In genomic region chr10:6520138-6520537, GRCh38 we compare ENCODE assay signal across 23 cellular contexts. TPM values are rescaled to one million over a fixed set of nuclear protein-coding genes. Genes with fewer than 3 reads are reported as not detected.
DNase-seq lines count a peak whose midpoint lies in the region; ATAC-seq and TF ChIP-seq lines count a peak whose summit lies in the region.
"Had no signal": no experiment of that assay in that cellular context is flagged by ENCODE, and none has a peak within 500 bp of the region (broad histone marks: within the 10 kb centered on the region; RNA-seq: fewer than 3 reads in every experiment).

No MANE protein-coding gene starts in this region.

- POLR2A ChIA-PET in CD4-positive, alpha-beta T cell (lab: Charles Lee), result interaction anchor here (0.9 to 2.4 kb wide), 3 partner anchors 10 to 46 kb away, joined by 3 to 9 read pairs (median 3); no protein-coding TSS in a partner anchor
- POLR2A ChIA-PET in naive thymus-derived CD4-positive, alpha-beta T cell (lab: Charles Lee), result interaction anchor here (0.7 to 5.4 kb wide), 7 partner anchors 10 to 71 kb away, joined by 3 to 42 read pairs (median 4); no protein-coding TSS in a partner anchor
- POLR2A ChIA-PET in activated CD4-positive, alpha-beta memory T cell treated with anti-CD3 and anti-CD28 coated beads for 36 hours (lab: Charles Lee), result interaction anchor here (1.0 to 2.3 kb wide), 2 partner anchors 10 to 17 kb away, joined by 3 to 10 read pairs; no protein-coding TSS in a partner anchor

- peaks cover 50% of the 10 kb centered on the region for H3K36me3 Mint-ChIP-seq in T-helper 2 cell treated with Interferon-gamma antibody and Interleukin-4, amounts not matched to agents 5 μg/mL and 100 μg/mL, for 36 hours (ENCODE audit: low read depth)
- H3K36me3 Mint-ChIP-seq in CD4-positive, alpha-beta T cell (ENCODE audit: low read depth), result peaks cover 58% of the 10 kb centered on the region
- H3K36me3 Mint-ChIP-seq in activated T-helper 17 cell treated with anti-CD3 and anti-CD28 coated beads, Interleukin-2, amount 50 U/mL, for 72 hours (ENCODE audit: low read depth), result peaks cover 49% of the 10 kb centered on the region
- H3K36me3 Mint-ChIP-seq in naive thymus-derived CD4-positive, alpha-beta T cell, result peaks cover 5 to 35% (median 18%) of the 10 kb centered on the region in 5 donors
- H3K36me3 Mint-ChIP-seq in activated CD4-positive, alpha-beta memory T cell treated with anti-CD3 and anti-CD28 coated beads for 36 hours, result peaks cover 8% of the 10 kb centered on the region

- no peaks in the 10 kb centered on the region for H3K9me3 Mint-ChIP-seq in T-helper 2 cell treated with Interferon-gamma antibody and Interleukin-4, amounts not matched to agents 5 μg/mL and 100 μg/mL, for 36 hours
- H3K9me3 Mint-ChIP-seq in CD4-positive, alpha-beta T cell, result no peaks in the 10 kb centered on the region
- H3K9me3 Mint-ChIP-seq in activated T-helper 17 cell treated with anti-CD3 and anti-CD28 coated beads, Interleukin-2, amount 50 U/mL, for 72 hours, result no peaks in the 10 kb centered on the region
- peaks cover 0 to 2% (median 0%) of the 10 kb centered on the region in 11 donors for H3K9me3 Mint-ChIP-seq in naive thymus-derived CD4-positive, alpha-beta T cell
- no peaks in the 10 kb centered on the region for H3K9me3 Mint-ChIP-seq in activated CD4-positive, alpha-beta memory T cell treated with anti-CD3 and anti-CD28 coated beads for 36 hours
- H3K9me3 Mint-ChIP-seq: activated B cell treated with CpG ODN at 0.5 μM for 24 hours, nephron had no signal

- peak overlapping the region; percentile 17 for H3K27ac Mint-ChIP-seq in T-helper 2 cell treated with Interferon-gamma antibody and Interleukin-4, amounts not matched to agents 5 μg/mL and 100 μg/mL, for 36 hours
- H3K27ac Mint-ChIP-seq in CD4-positive, alpha-beta T cell, result peak overlapping the region; percentile 72
- H3K27ac Mint-ChIP-seq in activated T-helper 17 cell treated with anti-CD3 and anti-CD28 coated beads, Interleukin-2, amount 50 U/mL, for 72 hours, result peak overlapping the region; percentile 14
- H3K27ac Mint-ChIP-seq in naive thymus-derived CD4-positive, alpha-beta T cell, result peak overlapping the region in 8 of 9 donors; percentile 57 to 85 (median 78)
- H3K27ac Mint-ChIP-seq in activated CD4-positive, alpha-beta memory T cell treated with anti-CD3 and anti-CD28 coated beads for 36 hours, result no peak overlapping the region
- H3K27ac Mint-ChIP-seq: activated B cell treated with CpG ODN at 0.5 μM for 24 hours, nephron had no signal

- peaks cover 59% of the 10 kb centered on the region for H3K4me1 Mint-ChIP-seq in T-helper 2 cell treated with Interferon-gamma antibody and Interleukin-4, amounts not matched to agents 5 μg/mL and 100 μg/mL, for 36 hours (ENCODE audit: low read depth)
- H3K4me1 Mint-ChIP-seq in CD4-positive, alpha-beta T cell (ENCODE audit: low read depth), result peaks cover 86% of the 10 kb centered on the region
- H3K4me1 Mint-ChIP-seq in activated T-helper 17 cell treated with anti-CD3 and anti-CD28 coated beads, Interleukin-2, amount 50 U/mL, for 72 hours, result peaks cover 46% of the 10 kb centered on the region
- peaks cover 52 to 94% (median 85%) of the 10 kb centered on the region in 7 donors for H3K4me1 Mint-ChIP-seq in naive thymus-derived CD4-positive, alpha-beta T cell
- H3K4me1 Mint-ChIP-seq in activated CD4-positive, alpha-beta memory T cell treated with anti-CD3 and anti-CD28 coated beads for 36 hours (ENCODE audit: low read depth), result peaks cover 71% of the 10 kb centered on the region
- H3K4me1 Mint-ChIP-seq: activated B cell treated with CpG ODN at 0.5 μM for 24 hours had no signal

- TF ChIP-seq CTCF in CD4-positive, alpha-beta T cell (IDR thresholded peaks at IDR 0.05), result no peak

- peaks cover 21 to 40% of the 10 kb centered on the region in 2 donors for H3K4me1 ChIP-seq in naive thymus-derived CD4-positive, alpha-beta T cell (ENCODE audit: control insufficient read depth in 2 of 2, insufficient read depth in 2 of 2, low read length in 2 of 2)
- H3K4me1 ChIP-seq: gastroesophageal sphincter had no signal

- CTCF ChIA-PET in CD4-positive, alpha-beta T cell (lab: Charles Lee), result no interaction called here
- CTCF ChIA-PET in naive thymus-derived CD4-positive, alpha-beta T cell (lab: Charles Lee), result interaction anchor here (1.7 kb wide), 1 partner anchor 81 kb away, joined by 5 read pairs; no protein-coding TSS in a partner anchor
- CTCF ChIA-PET in activated CD4-positive, alpha-beta memory T cell treated with anti-CD3 and anti-CD28 coated beads for 36 hours (lab: Charles Lee), result interaction anchor here (1.0 to 2.0 kb wide), 2 partner anchors 10 to 13 kb away, joined by 3 to 8 read pairs; no protein-coding TSS in a partner anchor

- intact Hi-C loops in CD4-positive, alpha-beta T cell (cut with DNase I, micrococcal nuclease), result no loop called here
- intact Hi-C loops in naive thymus-derived CD4-positive, alpha-beta T cell (cut with micrococcal nuclease), result no loop called here
- intact Hi-C loops in activated CD4-positive, alpha-beta memory T cell treated with anti-CD3 and anti-CD28 coated beads for 36 hours (cut with micrococcal nuclease), result no loop called here

- H3K27ac ChIP-seq in CD4-positive, alpha-beta T cell (ENCODE audit: low read depth, low read length), result no peak overlapping the region
- H3K27ac ChIP-seq in naive thymus-derived CD4-positive, alpha-beta T cell (ENCODE audit: low read depth, low read length), result no peak overlapping the region
- H3K27ac ChIP-seq: C4-2B, gastroesophageal sphincter, lower lobe of right lung had no signal

- no peak for ATAC-seq in CD4-positive, alpha-beta T cell (ENCODE audit: poor library complexity)
- no peak for ATAC-seq in activated T-helper 17 cell treated with anti-CD3 and anti-CD28 coated beads, Interleukin-2, amount 50 U/mL, for 72 hours (replicated peaks)
- no peak for ATAC-seq in naive thymus-derived CD4-positive, alpha-beta T cell
- ATAC-seq in HG03520 (IDR thresholded peaks at IDR 0.05; ENCODE audit: unreplicated experiment), result no peak
- ATAC-seq: gastroesophageal sphincter had no signal

- no peaks in the 10 kb centered on the region for H3K9me3 ChIP-seq in CD4-positive, alpha-beta T cell (ENCODE audit: control insufficient read depth, low read length)
- H3K9me3 ChIP-seq in naive thymus-derived CD4-positive, alpha-beta T cell (ENCODE audit: control insufficient read depth in 2 of 3, low read length in 3 of 3), result no peaks in the 10 kb centered on the region
- H3K9me3 ChIP-seq: gastroesophageal sphincter, lower lobe of right lung had no signal

- no peak overlapping the region for H3K4me3 ChIP-seq in naive thymus-derived CD4-positive, alpha-beta T cell (ENCODE audit: low read length)
- H3K4me3 ChIP-seq: lower lobe of right lung had no signal

- no peak for DNase-seq in T-helper 2 cell treated with Interferon-gamma antibody and Interleukin-4, amounts not matched to agents 5 μg/mL and 100 μg/mL, for 36 hours (ENCODE audit: low spot score)
- DNase-seq in T-helper 2 cell (no peak), islet precursor cell (no peak)
- no peak for DNase-seq in CD4-positive, alpha-beta T cell
- no peak for DNase-seq in naive thymus-derived CD4-positive, alpha-beta T cell
- DNase-seq in activated CD4-positive, alpha-beta memory T cell treated with anti-CD3 and anti-CD28 coated beads for 36 hours, result no peak
- DNase-seq: 8988T; activated B cell treated with CpG ODN at 0.5 μM for 24 hours; aorta; DND-41; IMR-90; lower lobe of right lung; NCI-H1694 treated with DMSO at 0.1 percent for 48 hours; NCI-H446 treated with DMSO at 0.1 percent for 48 hours; NCI-H82; SIG-M5; stimulated activated CD4-positive, alpha-beta T cell treated with anti-CD3 and anti-CD28 coated beads, Interleukin-4, amount 100 ng/mL, for 4 hours had no signal

- no peaks in the 10 kb centered on the region for H3K27me3 Mint-ChIP-seq in T-helper 2 cell treated with Interferon-gamma antibody and Interleukin-4, amounts not matched to agents 5 μg/mL and 100 μg/mL, for 36 hours (ENCODE audit: low read depth)
- H3K27me3 Mint-ChIP-seq in CD4-positive, alpha-beta T cell, result no peaks in the 10 kb centered on the region
- H3K27me3 Mint-ChIP-seq in activated T-helper 17 cell treated with anti-CD3 and anti-CD28 coated beads, Interleukin-2, amount 50 U/mL, for 72 hours, result no peaks in the 10 kb centered on the region
- no peaks in the 10 kb centered on the region for H3K27me3 Mint-ChIP-seq in naive thymus-derived CD4-positive, alpha-beta T cell
- H3K27me3 Mint-ChIP-seq in activated CD4-positive, alpha-beta memory T cell treated with anti-CD3 and anti-CD28 coated beads for 36 hours, result no peaks in the 10 kb centered on the region

- peak overlapping the region; percentile 19 for H3K4me3 Mint-ChIP-seq in T-helper 2 cell treated with Interferon-gamma antibody and Interleukin-4, amounts not matched to agents 5 μg/mL and 100 μg/mL, for 36 hours
- H3K4me3 Mint-ChIP-seq in CD4-positive, alpha-beta T cell, result peak overlapping the region; percentile 2
- peak overlapping the region; percentile 58 for H3K4me3 Mint-ChIP-seq in activated T-helper 17 cell treated with anti-CD3 and anti-CD28 coated beads, Interleukin-2, amount 50 U/mL, for 72 hours
- H3K4me3 Mint-ChIP-seq in naive thymus-derived CD4-positive, alpha-beta T cell, result peak overlapping the region; percentile 1 to 72 (median 40)
- H3K4me3 Mint-ChIP-seq in activated CD4-positive, alpha-beta memory T cell treated with anti-CD3 and anti-CD28 coated beads for 36 hours, result no peak overlapping the region
- H3K4me3 Mint-ChIP-seq: activated B cell treated with CpG ODN at 0.5 μM for 24 hours, nephron had no signal

- no peaks in the 10 kb centered on the region for H3K27me3 ChIP-seq in CD4-positive, alpha-beta T cell (ENCODE audit: control insufficient read depth, insufficient read depth, low read length)
- H3K27me3 ChIP-seq in naive thymus-derived CD4-positive, alpha-beta T cell (ENCODE audit: control insufficient read depth in 2 of 2, insufficient read depth in 2 of 2, low read length in 2 of 2), result no peaks in the 10 kb centered on the region

- H3K36me3 ChIP-seq in naive thymus-derived CD4-positive, alpha-beta T cell (ENCODE audit: control insufficient read depth in 2 of 3, insufficient read depth in 3 of 3, low read length in 3 of 3), result no peaks in the 10 kb centered on the region
- H3K36me3 ChIP-seq: gastroesophageal sphincter, lower lobe of right lung had no signal

RNA-seq across cellular contexts. Expression of gene PRKCQ, which starts 59.9 kb away (rescaled TPM):
- 10 to 100 TPM; 43.4 to 43.9 TPM for total RNA-seq in CD4-positive, alpha-beta T cell
- 10 to 100 TPM; 35.3 to 37.8 TPM for total RNA-seq in activated T-helper 17 cell treated with anti-CD3 and anti-CD28 coated beads, Interleukin-2, amount 50 U/mL, for 72 hours
- 10 to 100 TPM; 45.9 to 68.3 (median 65.8) TPM for total RNA-seq in naive thymus-derived CD4-positive, alpha-beta T cell
- polyA plus RNA-seq in naive thymus-derived CD4-positive, alpha-beta T cell, result 10 to 100 TPM; 44.3 to 74.5 TPM
- 10 to 100 TPM; 44.3 to 45.2 TPM for total RNA-seq in activated CD4-positive, alpha-beta memory T cell treated with anti-CD3 and anti-CD28 coated beads for 36 hours
- total RNA-seq: osteoblast had no signal
